ENCODE assay signal across 1 cellular context in the genomic region with DNA sequence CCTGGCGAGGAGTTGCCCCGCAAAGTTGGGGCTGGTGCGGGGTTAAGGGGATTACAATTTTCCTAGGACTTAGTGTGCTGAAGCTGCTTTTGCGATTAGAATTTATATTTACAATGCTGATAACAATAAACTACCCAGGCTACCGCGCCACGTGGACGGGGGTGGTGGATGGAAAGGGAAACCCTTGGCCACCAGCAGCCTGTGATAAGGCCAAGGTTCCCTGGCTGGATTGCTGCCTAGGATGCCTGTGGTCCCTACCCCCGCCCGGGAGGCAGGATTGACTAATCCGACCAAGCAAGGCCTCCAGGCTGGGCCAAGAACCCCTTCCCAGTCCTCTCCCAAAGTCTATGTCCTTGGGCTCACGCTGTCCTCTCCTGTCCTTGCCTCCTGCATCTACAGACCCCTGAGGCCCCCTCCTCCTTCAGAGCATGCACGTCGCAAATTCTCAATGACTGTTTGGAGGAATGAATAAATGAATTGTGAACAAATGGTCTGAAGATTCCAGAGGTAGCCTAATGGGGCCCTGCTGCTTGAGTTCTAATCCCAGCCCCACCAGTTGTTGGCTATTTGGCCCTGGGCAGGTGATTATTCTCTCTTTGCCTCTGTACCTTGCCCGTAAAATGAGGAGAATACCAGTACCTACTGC.
TF ChIP-seq lines count a peak whose summit lies in the region.

No MANE protein-coding gene starts in this region.

TF ChIP-seq in K562, 482 proteins besides CTCF, POLR2A, EP300 and RAD21 (continues in another document):
- TF ChIP-seq ZNF24 (IDR thresholded peaks at IDR 0.05) (peak; percentile 74), POLR2G (IDR thresholded peaks at IDR 0.05; ENCODE audit: low read depth, low read length) (no peak), DPF2 (IDR thresholded peaks at IDR 0.05) (peak; percentile 26; the same call in 1 of the 2 replicates), TAF15 (IDR thresholded peaks at IDR 0.05; ENCODE audit: low read depth, low read length) (no peak), ZNF347 (CRISPR knock-in tag; IDR thresholded peaks at IDR 0.05; ENCODE audit: low read depth) (no peak), ZNF644 (tag; IDR thresholded peaks at IDR 0.05; ENCODE audit: low read depth) (no peak)
- TF ChIP-seq, protein P1, sequence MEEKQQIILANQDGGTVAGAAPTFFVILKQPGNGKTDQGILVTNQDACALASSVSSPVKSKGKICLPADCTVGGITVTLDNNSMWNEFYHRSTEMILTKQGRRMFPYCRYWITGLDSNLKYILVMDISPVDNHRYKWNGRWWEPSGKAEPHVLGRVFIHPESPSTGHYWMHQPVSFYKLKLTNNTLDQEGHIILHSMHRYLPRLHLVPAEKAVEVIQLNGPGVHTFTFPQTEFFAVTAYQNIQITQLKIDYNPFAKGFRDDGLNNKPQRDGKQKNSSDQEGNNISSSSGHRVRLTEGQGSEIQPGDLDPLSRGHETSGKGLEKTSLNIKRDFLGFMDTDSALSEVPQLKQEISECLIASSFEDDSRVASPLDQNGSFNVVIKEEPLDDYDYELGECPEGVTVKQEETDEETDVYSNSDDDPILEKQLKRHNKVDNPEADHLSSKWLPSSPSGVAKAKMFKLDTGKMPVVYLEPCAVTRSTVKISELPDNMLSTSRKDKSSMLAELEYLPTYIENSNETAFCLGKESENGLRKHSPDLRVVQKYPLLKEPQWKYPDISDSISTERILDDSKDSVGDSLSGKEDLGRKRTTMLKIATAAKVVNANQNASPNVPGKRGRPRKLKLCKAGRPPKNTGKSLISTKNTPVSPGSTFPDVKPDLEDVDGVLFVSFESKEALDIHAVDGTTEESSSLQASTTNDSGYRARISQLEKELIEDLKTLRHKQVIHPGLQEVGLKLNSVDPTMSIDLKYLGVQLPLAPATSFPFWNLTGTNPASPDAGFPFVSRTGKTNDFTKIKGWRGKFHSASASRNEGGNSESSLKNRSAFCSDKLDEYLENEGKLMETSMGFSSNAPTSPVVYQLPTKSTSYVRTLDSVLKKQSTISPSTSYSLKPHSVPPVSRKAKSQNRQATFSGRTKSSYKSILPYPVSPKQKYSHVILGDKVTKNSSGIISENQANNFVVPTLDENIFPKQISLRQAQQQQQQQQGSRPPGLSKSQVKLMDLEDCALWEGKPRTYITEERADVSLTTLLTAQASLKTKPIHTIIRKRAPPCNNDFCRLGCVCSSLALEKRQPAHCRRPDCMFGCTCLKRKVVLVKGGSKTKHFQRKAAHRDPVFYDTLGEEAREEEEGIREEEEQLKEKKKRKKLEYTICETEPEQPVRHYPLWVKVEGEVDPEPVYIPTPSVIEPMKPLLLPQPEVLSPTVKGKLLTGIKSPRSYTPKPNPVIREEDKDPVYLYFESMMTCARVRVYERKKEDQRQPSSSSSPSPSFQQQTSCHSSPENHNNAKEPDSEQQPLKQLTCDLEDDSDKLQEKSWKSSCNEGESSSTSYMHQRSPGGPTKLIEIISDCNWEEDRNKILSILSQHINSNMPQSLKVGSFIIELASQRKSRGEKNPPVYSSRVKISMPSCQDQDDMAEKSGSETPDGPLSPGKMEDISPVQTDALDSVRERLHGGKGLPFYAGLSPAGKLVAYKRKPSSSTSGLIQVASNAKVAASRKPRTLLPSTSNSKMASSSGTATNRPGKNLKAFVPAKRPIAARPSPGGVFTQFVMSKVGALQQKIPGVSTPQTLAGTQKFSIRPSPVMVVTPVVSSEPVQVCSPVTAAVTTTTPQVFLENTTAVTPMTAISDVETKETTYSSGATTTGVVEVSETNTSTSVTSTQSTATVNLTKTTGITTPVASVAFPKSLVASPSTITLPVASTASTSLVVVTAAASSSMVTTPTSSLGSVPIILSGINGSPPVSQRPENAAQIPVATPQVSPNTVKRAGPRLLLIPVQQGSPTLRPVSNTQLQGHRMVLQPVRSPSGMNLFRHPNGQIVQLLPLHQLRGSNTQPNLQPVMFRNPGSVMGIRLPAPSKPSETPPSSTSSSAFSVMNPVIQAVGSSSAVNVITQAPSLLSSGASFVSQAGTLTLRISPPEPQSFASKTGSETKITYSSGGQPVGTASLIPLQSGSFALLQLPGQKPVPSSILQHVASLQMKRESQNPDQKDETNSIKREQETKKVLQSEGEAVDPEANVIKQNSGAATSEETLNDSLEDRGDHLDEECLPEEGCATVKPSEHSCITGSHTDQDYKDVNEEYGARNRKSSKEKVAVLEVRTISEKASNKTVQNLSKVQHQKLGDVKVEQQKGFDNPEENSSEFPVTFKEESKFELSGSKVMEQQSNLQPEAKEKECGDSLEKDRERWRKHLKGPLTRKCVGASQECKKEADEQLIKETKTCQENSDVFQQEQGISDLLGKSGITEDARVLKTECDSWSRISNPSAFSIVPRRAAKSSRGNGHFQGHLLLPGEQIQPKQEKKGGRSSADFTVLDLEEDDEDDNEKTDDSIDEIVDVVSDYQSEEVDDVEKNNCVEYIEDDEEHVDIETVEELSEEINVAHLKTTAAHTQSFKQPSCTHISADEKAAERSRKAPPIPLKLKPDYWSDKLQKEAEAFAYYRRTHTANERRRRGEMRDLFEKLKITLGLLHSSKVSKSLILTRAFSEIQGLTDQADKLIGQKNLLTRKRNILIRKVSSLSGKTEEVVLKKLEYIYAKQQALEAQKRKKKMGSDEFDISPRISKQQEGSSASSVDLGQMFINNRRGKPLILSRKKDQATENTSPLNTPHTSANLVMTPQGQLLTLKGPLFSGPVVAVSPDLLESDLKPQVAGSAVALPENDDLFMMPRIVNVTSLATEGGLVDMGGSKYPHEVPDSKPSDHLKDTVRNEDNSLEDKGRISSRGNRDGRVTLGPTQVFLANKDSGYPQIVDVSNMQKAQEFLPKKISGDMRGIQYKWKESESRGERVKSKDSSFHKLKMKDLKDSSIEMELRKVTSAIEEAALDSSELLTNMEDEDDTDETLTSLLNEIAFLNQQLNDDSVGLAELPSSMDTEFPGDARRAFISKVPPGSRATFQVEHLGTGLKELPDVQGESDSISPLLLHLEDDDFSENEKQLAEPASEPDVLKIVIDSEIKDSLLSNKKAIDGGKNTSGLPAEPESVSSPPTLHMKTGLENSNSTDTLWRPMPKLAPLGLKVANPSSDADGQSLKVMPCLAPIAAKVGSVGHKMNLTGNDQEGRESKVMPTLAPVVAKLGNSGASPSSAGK (IDR thresholded peaks at IDR 0.05) = peak; percentile 42
- TF ChIP-seq, protein P2, sequence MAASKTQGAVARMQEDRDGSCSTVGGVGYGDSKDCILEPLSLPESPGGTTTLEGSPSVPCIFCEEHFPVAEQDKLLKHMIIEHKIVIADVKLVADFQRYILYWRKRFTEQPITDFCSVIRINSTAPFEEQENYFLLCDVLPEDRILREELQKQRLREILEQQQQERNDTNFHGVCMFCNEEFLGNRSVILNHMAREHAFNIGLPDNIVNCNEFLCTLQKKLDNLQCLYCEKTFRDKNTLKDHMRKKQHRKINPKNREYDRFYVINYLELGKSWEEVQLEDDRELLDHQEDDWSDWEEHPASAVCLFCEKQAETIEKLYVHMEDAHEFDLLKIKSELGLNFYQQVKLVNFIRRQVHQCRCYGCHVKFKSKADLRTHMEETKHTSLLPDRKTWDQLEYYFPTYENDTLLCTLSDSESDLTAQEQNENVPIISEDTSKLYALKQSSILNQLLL (CRISPR knock-in tag; IDR thresholded peaks at IDR 0.05; ENCODE audit: borderline replicate concordance) = no peak
- TF ChIP-seq, protein P3, sequence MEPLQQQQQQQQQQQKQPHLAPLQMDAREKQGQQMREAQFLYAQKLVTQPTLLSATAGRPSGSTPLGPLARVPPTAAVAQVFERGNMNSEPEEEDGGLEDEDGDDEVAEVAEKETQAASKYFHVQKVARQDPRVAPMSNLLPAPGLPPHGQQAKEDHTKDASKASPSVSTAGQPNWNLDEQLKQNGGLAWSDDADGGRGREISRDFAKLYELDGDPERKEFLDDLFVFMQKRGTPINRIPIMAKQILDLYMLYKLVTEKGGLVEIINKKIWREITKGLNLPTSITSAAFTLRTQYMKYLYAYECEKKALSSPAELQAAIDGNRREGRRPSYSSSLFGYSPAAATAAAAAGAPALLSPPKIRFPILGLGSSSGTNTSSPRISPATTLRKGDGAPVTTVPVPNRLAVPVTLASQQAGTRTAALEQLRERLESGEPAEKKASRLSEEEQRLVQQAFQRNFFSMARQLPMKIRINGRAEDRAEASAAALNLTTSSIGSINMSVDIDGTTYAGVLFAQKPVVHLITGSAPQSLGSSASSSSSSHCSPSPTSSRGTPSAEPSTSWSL (CRISPR knock-in tag; IDR thresholded peaks at IDR 0.05; ENCODE audit: borderline replicate concordance) = no peak
- TF ChIP-seq, protein P4, sequence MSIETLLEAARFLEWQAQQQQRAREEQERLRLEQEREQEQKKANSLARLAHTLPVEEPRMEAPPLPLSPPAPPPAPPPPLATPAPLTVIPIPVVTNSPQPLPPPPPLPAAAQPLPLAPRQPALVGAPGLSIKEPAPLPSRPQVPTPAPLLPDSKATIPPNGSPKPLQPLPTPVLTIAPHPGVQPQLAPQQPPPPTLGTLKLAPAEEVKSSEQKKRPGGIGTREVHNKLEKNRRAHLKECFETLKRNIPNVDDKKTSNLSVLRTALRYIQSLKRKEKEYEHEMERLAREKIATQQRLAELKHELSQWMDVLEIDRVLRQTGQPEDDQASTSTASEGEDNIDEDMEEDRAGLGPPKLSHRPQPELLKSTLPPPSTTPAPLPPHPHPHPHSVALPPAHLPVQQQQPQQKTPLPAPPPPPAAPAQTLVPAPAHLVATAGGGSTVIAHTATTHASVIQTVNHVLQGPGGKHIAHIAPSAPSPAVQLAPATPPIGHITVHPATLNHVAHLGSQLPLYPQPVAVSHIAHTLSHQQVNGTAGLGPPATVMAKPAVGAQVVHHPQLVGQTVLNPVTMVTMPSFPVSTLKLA (conservative IDR thresholded peaks at IDR 0.05) = peak; percentile 88 to 93
- TF ChIP-seq, protein P5, sequence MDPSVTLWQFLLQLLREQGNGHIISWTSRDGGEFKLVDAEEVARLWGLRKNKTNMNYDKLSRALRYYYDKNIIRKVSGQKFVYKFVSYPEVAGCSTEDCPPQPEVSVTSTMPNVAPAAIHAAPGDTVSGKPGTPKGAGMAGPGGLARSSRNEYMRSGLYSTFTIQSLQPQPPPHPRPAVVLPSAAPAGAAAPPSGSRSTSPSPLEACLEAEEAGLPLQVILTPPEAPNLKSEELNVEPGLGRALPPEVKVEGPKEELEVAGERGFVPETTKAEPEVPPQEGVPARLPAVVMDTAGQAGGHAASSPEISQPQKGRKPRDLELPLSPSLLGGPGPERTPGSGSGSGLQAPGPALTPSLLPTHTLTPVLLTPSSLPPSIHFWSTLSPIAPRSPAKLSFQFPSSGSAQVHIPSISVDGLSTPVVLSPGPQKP (CRISPR knock-in tag; IDR thresholded peaks at IDR 0.05) = no peak
- TF ChIP-seq, protein P6, sequence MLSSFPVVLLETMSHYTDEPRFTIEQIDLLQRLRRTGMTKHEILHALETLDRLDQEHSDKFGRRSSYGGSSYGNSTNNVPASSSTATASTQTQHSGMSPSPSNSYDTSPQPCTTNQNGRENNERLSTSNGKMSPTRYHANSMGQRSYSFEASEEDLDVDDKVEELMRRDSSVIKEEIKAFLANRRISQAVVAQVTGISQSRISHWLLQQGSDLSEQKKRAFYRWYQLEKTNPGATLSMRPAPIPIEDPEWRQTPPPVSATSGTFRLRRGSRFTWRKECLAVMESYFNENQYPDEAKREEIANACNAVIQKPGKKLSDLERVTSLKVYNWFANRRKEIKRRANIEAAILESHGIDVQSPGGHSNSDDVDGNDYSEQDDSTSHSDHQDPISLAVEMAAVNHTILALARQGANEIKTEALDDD (IDR thresholded peaks at IDR 0.05) = peak; percentile 45; the same call in 1 of the 2 replicates
